In the genomic region with DNA sequence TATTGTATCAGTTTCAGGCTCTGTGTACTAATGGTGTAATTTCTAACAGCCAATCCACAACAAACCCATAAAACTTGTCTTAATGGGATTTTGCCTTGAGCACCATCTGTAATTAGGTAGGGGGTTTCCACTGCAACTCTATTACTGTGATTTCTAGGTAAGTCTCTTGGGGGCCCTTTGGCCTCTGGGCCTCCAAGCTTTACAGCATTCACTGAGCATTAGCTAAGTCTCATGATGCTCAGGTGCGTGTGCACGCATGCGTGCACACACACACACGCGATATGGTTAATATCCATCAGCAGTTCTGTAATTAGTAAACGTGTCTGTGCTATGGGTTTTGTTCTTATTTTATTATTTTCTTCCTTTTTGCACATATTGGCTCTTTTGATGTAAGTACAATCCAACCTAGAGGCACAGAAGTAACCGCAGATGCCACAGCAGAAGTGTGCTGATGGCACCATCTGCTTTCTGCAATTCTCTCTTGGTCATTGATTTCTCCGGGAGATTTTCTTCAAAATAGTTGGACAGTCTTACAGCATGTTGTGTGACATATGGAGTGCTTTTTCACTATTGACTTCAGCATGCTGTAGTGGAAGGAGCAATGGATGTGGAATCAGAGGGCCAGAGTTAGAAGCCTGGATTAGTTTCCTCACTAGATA, we compare ENCODE assay signal across 1 cellular context.
TF ChIP-seq lines count a peak whose summit lies in the region.

No MANE protein-coding gene starts in this region.

TF ChIP-seq in GM23338, 12 proteins besides CTCF, POLR2A, EP300 and RAD21 (continued from another document):
- TF ChIP-seq, protein P1, sequence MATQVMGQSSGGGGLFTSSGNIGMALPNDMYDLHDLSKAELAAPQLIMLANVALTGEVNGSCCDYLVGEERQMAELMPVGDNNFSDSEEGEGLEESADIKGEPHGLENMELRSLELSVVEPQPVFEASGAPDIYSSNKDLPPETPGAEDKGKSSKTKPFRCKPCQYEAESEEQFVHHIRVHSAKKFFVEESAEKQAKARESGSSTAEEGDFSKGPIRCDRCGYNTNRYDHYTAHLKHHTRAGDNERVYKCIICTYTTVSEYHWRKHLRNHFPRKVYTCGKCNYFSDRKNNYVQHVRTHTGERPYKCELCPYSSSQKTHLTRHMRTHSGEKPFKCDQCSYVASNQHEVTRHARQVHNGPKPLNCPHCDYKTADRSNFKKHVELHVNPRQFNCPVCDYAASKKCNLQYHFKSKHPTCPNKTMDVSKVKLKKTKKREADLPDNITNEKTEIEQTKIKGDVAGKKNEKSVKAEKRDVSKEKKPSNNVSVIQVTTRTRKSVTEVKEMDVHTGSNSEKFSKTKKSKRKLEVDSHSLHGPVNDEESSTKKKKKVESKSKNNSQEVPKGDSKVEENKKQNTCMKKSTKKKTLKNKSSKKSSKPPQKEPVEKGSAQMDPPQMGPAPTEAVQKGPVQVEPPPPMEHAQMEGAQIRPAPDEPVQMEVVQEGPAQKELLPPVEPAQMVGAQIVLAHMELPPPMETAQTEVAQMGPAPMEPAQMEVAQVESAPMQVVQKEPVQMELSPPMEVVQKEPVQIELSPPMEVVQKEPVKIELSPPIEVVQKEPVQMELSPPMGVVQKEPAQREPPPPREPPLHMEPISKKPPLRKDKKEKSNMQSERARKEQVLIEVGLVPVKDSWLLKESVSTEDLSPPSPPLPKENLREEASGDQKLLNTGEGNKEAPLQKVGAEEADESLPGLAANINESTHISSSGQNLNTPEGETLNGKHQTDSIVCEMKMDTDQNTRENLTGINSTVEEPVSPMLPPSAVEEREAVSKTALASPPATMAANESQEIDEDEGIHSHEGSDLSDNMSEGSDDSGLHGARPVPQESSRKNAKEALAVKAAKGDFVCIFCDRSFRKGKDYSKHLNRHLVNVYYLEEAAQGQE (IDR thresholded peaks at IDR 0.05; ENCODE audit: unreplicated experiment) = no peak
- no peak for TF ChIP-seq STAT1 (IDR thresholded peaks at IDR 0.05; ENCODE audit: unreplicated experiment)
- TF ChIP-seq EZH2 (IDR thresholded peaks at IDR 0.05; ENCODE audit: low read depth, unreplicated experiment) = no peak
- TF ChIP-seq, protein P2, sequence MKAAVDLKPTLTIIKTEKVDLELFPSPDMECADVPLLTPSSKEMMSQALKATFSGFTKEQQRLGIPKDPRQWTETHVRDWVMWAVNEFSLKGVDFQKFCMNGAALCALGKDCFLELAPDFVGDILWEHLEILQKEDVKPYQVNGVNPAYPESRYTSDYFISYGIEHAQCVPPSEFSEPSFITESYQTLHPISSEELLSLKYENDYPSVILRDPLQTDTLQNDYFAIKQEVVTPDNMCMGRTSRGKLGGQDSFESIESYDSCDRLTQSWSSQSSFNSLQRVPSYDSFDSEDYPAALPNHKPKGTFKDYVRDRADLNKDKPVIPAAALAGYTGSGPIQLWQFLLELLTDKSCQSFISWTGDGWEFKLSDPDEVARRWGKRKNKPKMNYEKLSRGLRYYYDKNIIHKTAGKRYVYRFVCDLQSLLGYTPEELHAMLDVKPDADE (IDR thresholded peaks at IDR 0.05) = no peak
- TF ChIP-seq POLR2AphosphoS5 (IDR thresholded peaks at IDR 0.05; ENCODE audit: low read depth) = no peak
- no peak for TF ChIP-seq ZNF114 (CRISPR knock-in tag; IDR thresholded peaks at IDR 0.05)
- TF ChIP-seq NANOG (IDR thresholded peaks at IDR 0.05; ENCODE audit: borderline replicate concordance) = no peak
- no peak for TF ChIP-seq JUNB (IDR thresholded peaks at IDR 0.05; ENCODE audit: unreplicated experiment)
- no peak for TF ChIP-seq EZH2phosphoT487 (IDR thresholded peaks at IDR 0.05; ENCODE audit: unreplicated experiment)
